ENCODE assay signal across 1 cellular context in the genomic region with DNA sequence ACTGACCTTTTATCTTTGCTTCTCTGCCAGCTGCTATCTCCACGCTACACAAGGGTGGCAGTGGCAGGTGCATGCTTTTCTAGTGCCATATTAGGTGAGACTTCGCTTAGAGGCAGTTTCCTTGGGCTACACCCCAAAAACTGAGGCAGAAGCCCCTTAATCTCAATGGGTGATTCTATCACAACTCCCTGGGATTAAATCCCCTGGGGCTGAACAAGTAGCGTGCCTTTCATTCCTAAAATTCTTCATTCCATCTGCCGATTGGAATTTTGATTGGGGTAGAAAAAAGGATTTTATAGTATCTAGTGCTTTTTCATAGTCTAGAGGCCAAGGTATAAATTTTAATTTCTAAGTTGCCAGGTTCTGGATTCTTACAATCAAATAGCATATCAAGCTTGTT.
TF ChIP-seq lines count a peak whose summit lies in the region.

No MANE protein-coding gene starts in this region.

TF ChIP-seq in GM23338, 12 proteins besides CTCF, POLR2A, EP300 and RAD21 (continued from another document):
- TF ChIP-seq, protein P1, sequence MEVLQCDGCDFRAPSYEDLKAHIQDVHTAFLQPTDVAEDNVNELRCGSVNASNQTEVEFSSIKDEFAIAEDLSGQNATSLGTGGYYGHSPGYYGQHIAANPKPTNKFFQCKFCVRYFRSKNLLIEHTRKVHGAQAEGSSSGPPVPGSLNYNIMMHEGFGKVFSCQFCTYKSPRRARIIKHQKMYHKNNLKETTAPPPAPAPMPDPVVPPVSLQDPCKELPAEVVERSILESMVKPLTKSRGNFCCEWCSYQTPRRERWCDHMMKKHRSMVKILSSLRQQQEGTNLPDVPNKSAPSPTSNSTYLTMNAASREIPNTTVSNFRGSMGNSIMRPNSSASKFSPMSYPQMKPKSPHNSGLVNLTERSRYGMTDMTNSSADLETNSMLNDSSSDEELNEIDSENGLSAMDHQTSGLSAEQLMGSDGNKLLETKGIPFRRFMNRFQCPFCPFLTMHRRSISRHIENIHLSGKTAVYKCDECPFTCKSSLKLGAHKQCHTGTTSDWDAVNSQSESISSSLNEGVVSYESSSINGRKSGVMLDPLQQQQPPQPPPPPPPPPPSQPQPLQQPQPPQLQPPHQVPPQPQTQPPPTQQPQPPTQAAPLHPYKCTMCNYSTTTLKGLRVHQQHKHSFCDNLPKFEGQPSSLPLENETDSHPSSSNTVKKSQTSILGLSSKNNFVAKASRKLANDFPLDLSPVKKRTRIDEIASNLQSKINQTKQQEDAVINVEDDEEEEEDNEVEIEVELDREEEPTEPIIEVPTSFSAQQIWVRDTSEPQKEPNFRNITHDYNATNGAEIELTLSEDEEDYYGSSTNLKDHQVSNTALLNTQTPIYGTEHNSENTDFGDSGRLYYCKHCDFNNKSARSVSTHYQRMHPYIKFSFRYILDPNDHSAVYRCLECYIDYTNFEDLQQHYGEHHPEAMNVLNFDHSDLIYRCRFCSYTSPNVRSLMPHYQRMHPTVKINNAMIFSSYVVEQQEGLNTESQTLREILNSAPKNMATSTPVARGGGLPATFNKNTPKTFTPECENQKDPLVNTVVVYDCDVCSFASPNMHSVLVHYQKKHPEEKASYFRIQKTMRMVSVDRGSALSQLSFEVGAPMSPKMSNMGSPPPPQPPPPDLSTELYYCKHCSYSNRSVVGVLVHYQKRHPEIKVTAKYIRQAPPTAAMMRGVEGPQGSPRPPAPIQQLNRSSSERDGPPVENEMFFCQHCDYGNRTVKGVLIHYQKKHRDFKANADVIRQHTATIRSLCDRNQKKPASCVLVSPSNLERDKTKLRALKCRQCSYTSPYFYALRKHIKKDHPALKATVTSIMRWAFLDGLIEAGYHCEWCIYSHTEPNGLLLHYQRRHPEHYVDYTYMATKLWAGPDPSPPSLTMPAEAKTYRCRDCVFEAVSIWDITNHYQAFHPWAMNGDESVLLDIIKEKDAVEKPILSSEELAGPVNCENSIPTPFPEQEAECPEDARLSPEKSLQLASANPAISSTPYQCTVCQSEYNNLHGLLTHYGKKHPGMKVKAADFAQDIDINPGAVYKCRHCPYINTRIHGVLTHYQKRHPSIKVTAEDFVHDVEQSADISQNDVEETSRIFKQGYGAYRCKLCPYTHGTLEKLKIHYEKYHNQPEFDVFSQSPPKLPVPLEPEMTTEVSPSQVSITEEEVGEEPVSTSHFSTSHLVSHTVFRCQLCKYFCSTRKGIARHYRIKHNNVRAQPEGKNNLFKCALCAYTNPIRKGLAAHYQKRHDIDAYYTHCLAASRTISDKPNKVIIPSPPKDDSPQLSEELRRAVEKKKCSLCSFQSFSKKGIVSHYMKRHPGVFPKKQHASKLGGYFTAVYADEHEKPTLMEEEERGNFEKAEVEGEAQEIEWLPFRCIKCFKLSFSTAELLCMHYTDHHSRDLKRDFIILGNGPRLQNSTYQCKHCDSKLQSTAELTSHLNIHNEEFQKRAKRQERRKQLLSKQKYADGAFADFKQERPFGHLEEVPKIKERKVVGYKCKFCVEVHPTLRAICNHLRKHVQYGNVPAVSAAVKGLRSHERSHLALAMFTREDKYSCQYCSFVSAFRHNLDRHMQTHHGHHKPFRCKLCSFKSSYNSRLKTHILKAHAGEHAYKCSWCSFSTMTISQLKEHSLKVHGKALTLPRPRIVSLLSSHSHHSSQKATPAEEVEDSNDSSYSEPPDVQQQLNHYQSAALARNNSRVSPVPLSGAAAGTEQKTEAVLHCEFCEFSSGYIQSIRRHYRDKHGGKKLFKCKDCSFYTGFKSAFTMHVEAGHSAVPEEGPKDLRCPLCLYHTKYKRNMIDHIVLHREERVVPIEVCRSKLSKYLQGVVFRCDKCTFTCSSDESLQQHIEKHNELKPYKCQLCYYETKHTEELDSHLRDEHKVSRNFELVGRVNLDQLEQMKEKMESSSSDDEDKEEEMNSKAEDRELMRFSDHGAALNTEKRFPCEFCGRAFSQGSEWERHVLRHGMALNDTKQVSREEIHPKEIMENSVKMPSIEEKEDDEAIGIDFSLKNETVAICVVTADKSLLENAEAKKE (CRISPR knock-in tag; IDR thresholded peaks at IDR 0.05), result no peak
- TF ChIP-seq STAT1 (IDR thresholded peaks at IDR 0.05; ENCODE audit: unreplicated experiment), result no peak
- TF ChIP-seq JUNB (IDR thresholded peaks at IDR 0.05; ENCODE audit: unreplicated experiment), result no peak
- TF ChIP-seq ZNF114 (CRISPR knock-in tag; IDR thresholded peaks at IDR 0.05), result no peak
- TF ChIP-seq, protein P2, sequence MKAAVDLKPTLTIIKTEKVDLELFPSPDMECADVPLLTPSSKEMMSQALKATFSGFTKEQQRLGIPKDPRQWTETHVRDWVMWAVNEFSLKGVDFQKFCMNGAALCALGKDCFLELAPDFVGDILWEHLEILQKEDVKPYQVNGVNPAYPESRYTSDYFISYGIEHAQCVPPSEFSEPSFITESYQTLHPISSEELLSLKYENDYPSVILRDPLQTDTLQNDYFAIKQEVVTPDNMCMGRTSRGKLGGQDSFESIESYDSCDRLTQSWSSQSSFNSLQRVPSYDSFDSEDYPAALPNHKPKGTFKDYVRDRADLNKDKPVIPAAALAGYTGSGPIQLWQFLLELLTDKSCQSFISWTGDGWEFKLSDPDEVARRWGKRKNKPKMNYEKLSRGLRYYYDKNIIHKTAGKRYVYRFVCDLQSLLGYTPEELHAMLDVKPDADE (IDR thresholded peaks at IDR 0.05), result no peak
- no peak for TF ChIP-seq NANOG (IDR thresholded peaks at IDR 0.05; ENCODE audit: borderline replicate concordance)
